ENCODE assay signal across 28 cellular contexts in the genomic region with DNA sequence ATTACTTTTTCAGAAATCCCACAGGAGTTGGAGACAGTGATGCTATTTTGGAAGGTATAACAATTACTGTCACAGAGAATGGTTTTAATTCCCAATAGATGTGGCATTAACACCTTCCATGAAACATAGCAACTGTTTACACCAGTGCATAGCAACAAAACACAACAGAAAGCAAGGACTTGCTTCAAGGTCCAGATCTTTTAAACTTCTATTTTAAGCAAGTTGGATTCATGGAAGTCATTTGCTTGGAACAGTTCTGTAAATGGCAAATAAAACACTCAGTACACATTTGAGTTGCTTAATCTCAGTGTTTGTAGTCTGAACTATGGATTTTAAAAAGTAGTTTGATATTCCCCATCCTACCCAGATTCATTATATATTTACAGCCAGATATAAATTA.
"Had no signal": no experiment of that assay in that cellular context is flagged by ENCODE, and none has a peak within 500 bp of the region (broad histone marks: within the 10 kb centered on the region; RNA-seq: fewer than 3 reads in every experiment).

No MANE protein-coding gene starts in this region.

- H3K4me3 Mint-ChIP-seq: immature natural killer cell; natural killer cell; stimulated activated naive CD8-positive, alpha-beta T cell treated with anti-CD3 and anti-CD28 coated beads, Interleukin-15, amount 100 ng/mL, for 72 hours had no signal

- H3K4me1 Mint-ChIP-seq: stimulated activated naive CD8-positive, alpha-beta T cell treated with anti-CD3 and anti-CD28 coated beads, Interleukin-15, amount 100 ng/mL, for 72 hours had no signal

- H3K36me3 ChIP-seq: gastroesophageal sphincter, pancreas, suprapubic skin, transverse colon, upper lobe of right lung, uterus had no signal

- H3K27me3 Mint-ChIP-seq: stimulated activated naive CD8-positive, alpha-beta T cell treated with anti-CD3 and anti-CD28 coated beads, Interleukin-15, amount 100 ng/mL, for 72 hours had no signal

- H3K27ac Mint-ChIP-seq: immature natural killer cell; natural killer cell; stimulated activated naive CD8-positive, alpha-beta T cell treated with anti-CD3 and anti-CD28 coated beads, Interleukin-15, amount 100 ng/mL, for 72 hours had no signal

- H3K27ac ChIP-seq: dorsolateral prefrontal cortex, epithelial cell of prostate, gastroesophageal sphincter, pancreas, suprapubic skin, transverse colon, upper lobe of right lung, uterus had no signal

- H3K4me1 ChIP-seq: gastroesophageal sphincter, pancreas, suprapubic skin, transverse colon, upper lobe of right lung, uterus had no signal

- H3K36me3 Mint-ChIP-seq: natural killer cell had no signal

- H3K4me2 ChIP-seq: smooth muscle cell had no signal

- DNase-seq: cerebellar nuclear complex; dorsolateral prefrontal cortex; effector CD4-positive, alpha-beta T cell; foreskin fibroblast; hypothalamus; immature natural killer cell; islet precursor cell; kidney glomerular epithelial cell; left colon; natural killer cell; occipital lobe; pancreas; retina; stimulated activated CD4-positive, alpha-beta T cell treated with anti-CD3 and anti-CD28 coated beads, Interleukin-12 subunit alpha, Interleukin-12 subunit beta, amount 100 ng/mL, for 4 hours; stimulated activated CD4-positive, alpha-beta T cell treated with anti-CD3 and anti-CD28 coated beads, Interleukin-1b, Interleukin-23, amount 100 ng/mL, for 48 hours; stimulated activated CD4-positive, alpha-beta T cell treated with anti-CD3 and anti-CD28 coated beads, Interleukin-4, amount 100 ng/mL, for 1 hour; stimulated activated CD8-positive, alpha-beta memory T cell treated with anti-CD3 and anti-CD28 coated beads, Interleukin-4, amount 100 ng/mL, for 48 hours; stimulated activated naive CD4-positive, alpha-beta T cell; stimulated activated naive CD8-positive, alpha-beta T cell treated with anti-CD3 and anti-CD28 coated beads, Interleukin-15, amount 100 ng/mL, for 72 hours; transverse colon; upper lobe of right lung; uterus had no signal

- H3K4me3 ChIP-seq: dorsolateral prefrontal cortex, gastroesophageal sphincter, pancreas, smooth muscle cell, suprapubic skin, transverse colon, upper lobe of right lung, uterus had no signal

- H3K27me3 ChIP-seq: dorsolateral prefrontal cortex, gastroesophageal sphincter, pancreas, suprapubic skin, transverse colon, upper lobe of right lung, uterus had no signal

- H3K9me3 ChIP-seq: pancreas, suprapubic skin, transverse colon, upper lobe of right lung had no signal

- ATAC-seq: esophagus mucosa; gastroesophageal sphincter; left colon; natural killer cell; pancreas; sciatic nerve; stimulated activated naive CD8-positive, alpha-beta T cell treated with anti-CD3 and anti-CD28 coated beads, Interleukin-15, amount 100 ng/mL, for 72 hours; upper lobe of right lung had no signal
